ENCODE assay signal across 29 cellular contexts in the genomic region with DNA sequence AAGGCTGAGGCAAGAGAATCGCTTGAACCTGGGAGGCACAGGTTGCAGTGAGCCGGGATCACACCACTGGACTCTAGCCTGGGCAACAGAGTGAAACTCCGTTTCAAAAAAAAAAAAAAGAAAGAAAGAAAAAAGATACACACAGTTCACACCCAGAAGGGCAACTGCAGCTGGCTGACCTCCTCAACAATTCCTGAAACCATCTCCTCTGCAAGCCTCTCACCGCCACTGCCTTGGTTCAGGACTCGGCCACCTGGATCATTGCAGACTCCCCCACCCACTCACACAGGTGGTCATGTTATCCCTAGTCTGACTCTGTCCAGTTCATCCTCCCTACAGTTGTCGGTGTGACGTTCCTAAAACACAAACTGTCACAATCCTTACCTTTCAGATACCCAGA. TPM values are rescaled to one million over a fixed set of nuclear protein-coding genes. Genes with fewer than 3 reads are reported as not detected.
DNase-seq lines count a peak whose midpoint lies in the region; ATAC-seq and TF ChIP-seq lines count a peak whose summit lies in the region.
"Had no signal": no experiment of that assay in that cellular context is flagged by ENCODE, and none has a peak within 500 bp of the region (broad histone marks: within the 10 kb centered on the region; RNA-seq: fewer than 3 reads in every experiment).

No MANE protein-coding gene starts in this region.

- intact Hi-C loops in Panc1 (cut with micrococcal nuclease; ENCODE audit: unreplicated experiment) (loop anchor here (10.0 kb wide), 1 partner anchor 47 kb away; the partner anchor contains the start of gene RRM2), tibial artery (cut with DNase I; ENCODE audit: low total_unique reads) (no loop called here)

- no peaks in the 10 kb centered on the region for H3K36me3 Mint-ChIP-seq in brain
- H3K36me3 Mint-ChIP-seq: activated naive CD4-positive, alpha-beta T cell treated with anti-CD3 and anti-CD28 coated beads, Interleukin-2, amount 10 ng/mL, durations not matched to agents 7 days and 5 days; mesothelial cell of epicardium; stimulated activated naive B cell treated with anti-CD40 and anti-IgM and Interleukin-4, amounts not matched to agents 10 μg/mL and 1 μg/mL and 100 μg/mL, for 72 hours had no signal

- H3K27me3 Mint-ChIP-seq in brain: peaks cover 78% of the 10 kb centered on the region

- TF ChIP-seq CTCF in Panc1 (IDR thresholded peaks at IDR 0.05): no peak
- TF ChIP-seq CTCF in brain (conservative IDR thresholded peaks at IDR 0.05): no peak
- no peak for TF ChIP-seq CTCF in tibial artery (IDR thresholded peaks at IDR 0.05)

- H2AFZ ChIP-seq in mesenchymal stem cell (ENCODE audit: low read depth, low read length): no peak overlapping the region
- H2AFZ ChIP-seq: PC-9 had no signal

- no TSS peak for BruUV-seq in Panc1 (replicated peaks; lab: Mats Ljungman, UMichigan)

- H3K27me3 ChIP-seq in Panc1 (ENCODE audit: control insufficient read depth, insufficient read depth, low read length) (no peaks in the 10 kb centered on the region), mesenchymal stem cell (ENCODE audit: control insufficient read depth in 1 of 2, insufficient read depth in 1 of 2, low read length in 2 of 2) (peaks cover 4 to 81% of the 10 kb centered on the region in 2 experiments), tibial artery (no peaks in the 10 kb centered on the region)
- H3K27me3 ChIP-seq: ascending aorta, pancreas had no signal

- H3K27ac Mint-ChIP-seq in brain: peak overlapping the region in 2 of 5 experiments; percentile 25 to 39
- H3K27ac Mint-ChIP-seq: activated naive CD4-positive, alpha-beta T cell treated with anti-CD3 and anti-CD28 coated beads, Interleukin-2, amount 10 ng/mL, durations not matched to agents 7 days and 5 days; CD14-positive monocyte; HFFc6; mesothelial cell of epicardium; naive thymus-derived CD8-positive, alpha-beta T cell; stimulated activated naive B cell treated with anti-CD40 and anti-IgM and Interleukin-4, amounts not matched to agents 10 μg/mL and 1 μg/mL and 100 μg/mL, for 72 hours had no signal

- ATAC-seq in Panc1: no peak
- no peak for ATAC-seq in HG03439 (IDR thresholded peaks at IDR 0.05; ENCODE audit: unreplicated experiment)
- ATAC-seq: naive thymus-derived CD8-positive, alpha-beta T cell; pancreas; right cardiac atrium; stimulated activated naive B cell treated with anti-CD40 and anti-IgM and Interleukin-4, amounts not matched to agents 10 μg/mL and 1 μg/mL and 100 μg/mL, for 72 hours had no signal

- H3K18ac ChIP-seq in mesenchymal stem cell (ENCODE audit: low read depth in 1 of 2, low read length in 2 of 2): no peak overlapping the region

- H3K27ac ChIP-seq in Panc1 (ENCODE audit: low read length) (peak overlapping the region; percentile 83; the same call in 1 of the 2 replicates), mesenchymal stem cell (ENCODE audit: low read length, poor library complexity, severe bottlenecking) (no peak overlapping the region), tibial artery (peak overlapping the region; percentile 91 to 94)
- H3K27ac ChIP-seq: PC-9, suprapubic skin had no signal

- no peak overlapping the region for H4K8ac ChIP-seq in mesenchymal stem cell (ENCODE audit: low read length)

- H2BK120ac ChIP-seq in mesenchymal stem cell (ENCODE audit: low read depth, low read length): no peak overlapping the region

- POLR2A ChIA-PET in Panc1 (lab: Charles Lee): no interaction called here

- no peak overlapping the region for H3K9ac ChIP-seq in mesenchymal stem cell (ENCODE audit: low read length)

- CTCF ChIA-PET in Panc1 (lab: Charles Lee): no interaction called here

- no peak overlapping the region for H2BK15ac ChIP-seq in mesenchymal stem cell (ENCODE audit: low read depth, poor library complexity, severe bottlenecking)

- peaks cover 7% of the 10 kb centered on the region for H3K79me1 ChIP-seq in mesenchymal stem cell (replicated peaks; ENCODE audit: low read length, poor library complexity, severe bottlenecking)

- H2BK5ac ChIP-seq in mesenchymal stem cell (ENCODE audit: low read depth, low read length, poor library complexity, severe bottlenecking): no peak overlapping the region

- H3K9me3 ChIP-seq in Panc1 (ENCODE audit: control insufficient read depth, insufficient read depth, low read depth, low read length) (no peaks in the 10 kb centered on the region), mesenchymal stem cell (ENCODE audit: control insufficient read depth, low read length) (no peaks in the 10 kb centered on the region), tibial artery (no peaks in the 10 kb centered on the region)
- H3K9me3 ChIP-seq: ascending aorta, pancreas, suprapubic skin had no signal

- no peak overlapping the region for H3K14ac ChIP-seq in mesenchymal stem cell (ENCODE audit: low read length in 2 of 2)

- no peak overlapping the region for H3K4ac ChIP-seq in mesenchymal stem cell (ENCODE audit: low read depth in 1 of 2, low read length in 2 of 2)

- in situ Hi-C loops in Panc1 (cut with HindIII; ENCODE audit: low pct_unique_long_range_greater_than_20kb, low sequenced_read_pairs): no loop called here

- DNase-seq in Panc1 (ENCODE audit: low read depth, low spot score) (no peak), mesenchymal stem cell (no peak), tibial artery (no peak), NCI-H1436 treated with DMSO at 0.1 percent for 48 hours (lab: John Stamatoyannopoulos, UW) (no peak), islet precursor cell (no peak), DMS53 treated with DMSO at 0.1 percent for 48 hours (lab: John Stamatoyannopoulos, UW; ENCODE audit: unreplicated experiment) (no peak)
- DNase-seq: activated CD4-positive, alpha-beta T cell treated with anti-CD3 and anti-CD28 coated beads, Interleukin-2, amount 50 U/mL, for 48 hours; activated naive CD4-positive, alpha-beta T cell treated with anti-CD3 and anti-CD28 coated beads, Interleukin-2, amount 10 ng/mL, durations not matched to agents 7 days and 5 days; caudate nucleus; GM23248; HFFc6; hippocampal formation; IMR-90; naive thymus-derived CD8-positive, alpha-beta T cell; NCI-H1092; NCI-H1930; NCI-H526; PC-9; right cardiac atrium; stimulated activated naive B cell treated with anti-CD40 and anti-IgM and Interleukin-4, amounts not matched to agents 10 μg/mL and 1 μg/mL and 100 μg/mL, for 72 hours; SW 1271; T1000 had no signal

- peaks cover 42% of the 10 kb centered on the region for H3K4me1 ChIP-seq in Panc1 (ENCODE audit: control insufficient read depth, insufficient read depth, low read length)
- peaks cover 23% of the 10 kb centered on the region for H3K4me1 ChIP-seq in mesenchymal stem cell (ENCODE audit: control insufficient read depth, insufficient read depth, low read depth, low read length)
- H3K4me1 ChIP-seq in tibial artery: peaks cover 0 to 26% (median 21%) of the 10 kb centered on the region in 4 donors
- H3K4me1 ChIP-seq: pancreas had no signal

- H3K36me3 ChIP-seq in Panc1 (ENCODE audit: control insufficient read depth, insufficient read depth, low read length) (no peaks in the 10 kb centered on the region), mesenchymal stem cell (ENCODE audit: control insufficient read depth in 1 of 2, insufficient read depth in 2 of 2, low read depth in 1 of 2, low read length in 2 of 2) (peaks cover 0 to 11% of the 10 kb centered on the region in 2 experiments), tibial artery (no peaks in the 10 kb centered on the region)
- H3K36me3 ChIP-seq: ascending aorta, pancreas, suprapubic skin had no signal

- peaks cover 0 to 9% (median 0%) of the 10 kb centered on the region in 5 experiments for H3K9me3 Mint-ChIP-seq in brain
- H3K9me3 Mint-ChIP-seq: activated naive CD4-positive, alpha-beta T cell treated with anti-CD3 and anti-CD28 coated beads, Interleukin-2, amount 10 ng/mL, durations not matched to agents 7 days and 5 days; HFFc6; mesothelial cell of epicardium; naive thymus-derived CD8-positive, alpha-beta T cell; stimulated activated naive B cell treated with anti-CD40 and anti-IgM and Interleukin-4, amounts not matched to agents 10 μg/mL and 1 μg/mL and 100 μg/mL, for 72 hours had no signal

- peak overlapping the region; percentile 80 to 93 (median 92) for H3K4me3 Mint-ChIP-seq in brain
- H3K4me3 Mint-ChIP-seq: activated naive CD4-positive, alpha-beta T cell treated with anti-CD3 and anti-CD28 coated beads, Interleukin-2, amount 10 ng/mL, durations not matched to agents 7 days and 5 days; mesothelial cell of epicardium; stimulated activated naive B cell treated with anti-CD40 and anti-IgM and Interleukin-4, amounts not matched to agents 10 μg/mL and 1 μg/mL and 100 μg/mL, for 72 hours had no signal

- peak overlapping the region; percentile 70 for H3K4me2 ChIP-seq in mesenchymal stem cell (ENCODE audit: low read length, poor library complexity, severe bottlenecking)

- no peak overlapping the region for H4K91ac ChIP-seq in mesenchymal stem cell (ENCODE audit: low read length)

- no peak overlapping the region for H3K23ac ChIP-seq in mesenchymal stem cell (ENCODE audit: low read length in 2 of 2)

- H3K4me1 Mint-ChIP-seq in brain: peaks cover 33% of the 10 kb centered on the region

- no peak overlapping the region for H2AK5ac ChIP-seq in mesenchymal stem cell (ENCODE audit: low read length, severe bottlenecking)

- 98% methylated on average over 7 of the region's 7 CpGs for WGBS in mesenchymal stem cell

- H2BK12ac ChIP-seq in mesenchymal stem cell (ENCODE audit: low read length in 2 of 2): no peak overlapping the region

- H3K4me3 ChIP-seq in Panc1 (ENCODE audit: low read depth in 2 of 2, low read length in 2 of 2) (no peak overlapping the region), mesenchymal stem cell (ENCODE audit: insufficient read depth in 1 of 2, low read depth in 1 of 2, low read length in 2 of 2) (no peak overlapping the region), tibial artery (no peak overlapping the region)
- H3K4me3 ChIP-seq: PC-9, suprapubic skin had no signal

RNA-seq across cellular contexts. Expression of gene CYS1, which starts 2.2 kb away (rescaled TPM):
- 20.4 TPM for total RNA-seq in Panc1 (2021; ENCODE audit: unreplicated experiment)
- polyA plus RNA-seq in Panc1 (2012; ENCODE audit: insufficient read length): 28.5 TPM
- polyA plus RNA-seq in brain (ENCODE audit: insufficient read depth, low read depth, low replicate concordance): 1.7 TPM
- 0.22 TPM for polyA plus RNA-seq in mesenchymal stem cell (2013, experiment 1 of 2)
- 0.34 TPM for polyA plus RNA-seq in mesenchymal stem cell (2013, experiment 2 of 2)
- total RNA-seq: naive thymus-derived CD8-positive, alpha-beta T cell had no signal
- polyA plus RNA-seq: CD14-positive monocyte; naive thymus-derived CD8-positive, alpha-beta T cell had no signal

RNA-seq across cellular contexts. Expression of gene KLF11, which starts 34.7 kb away (rescaled TPM):
- total RNA-seq in Panc1 (2021; ENCODE audit: unreplicated experiment): 23.7 TPM
- polyA plus RNA-seq in Panc1 (2012; ENCODE audit: insufficient read length): 14.0 TPM
- polyA plus RNA-seq in brain (ENCODE audit: insufficient read depth, low read depth, low replicate concordance): 11.8 TPM
- 7.2 TPM for polyA plus RNA-seq in mesenchymal stem cell (2013, experiment 1 of 2)
- 7.1 TPM for polyA plus RNA-seq in mesenchymal stem cell (2013, experiment 2 of 2)

RNA-seq across cellular contexts. Expression of gene RRM2, which starts 44.5 kb away (rescaled TPM):
- total RNA-seq in Panc1 (2021; ENCODE audit: unreplicated experiment): 294 TPM
- polyA plus RNA-seq in Panc1 (2012; ENCODE audit: insufficient read length): 119 TPM
- polyA plus RNA-seq in brain (ENCODE audit: insufficient read depth, low read depth, low replicate concordance): 45.9 TPM
- polyA plus RNA-seq in mesenchymal stem cell (2013, experiment 1 of 2): 18.2 TPM
- 20.1 TPM for polyA plus RNA-seq in mesenchymal stem cell (2013, experiment 2 of 2)
- total RNA-seq: ascending aorta had no signal
- polyA plus RNA-seq: CD14-positive monocyte had no signal
